In the genomic region with DNA sequence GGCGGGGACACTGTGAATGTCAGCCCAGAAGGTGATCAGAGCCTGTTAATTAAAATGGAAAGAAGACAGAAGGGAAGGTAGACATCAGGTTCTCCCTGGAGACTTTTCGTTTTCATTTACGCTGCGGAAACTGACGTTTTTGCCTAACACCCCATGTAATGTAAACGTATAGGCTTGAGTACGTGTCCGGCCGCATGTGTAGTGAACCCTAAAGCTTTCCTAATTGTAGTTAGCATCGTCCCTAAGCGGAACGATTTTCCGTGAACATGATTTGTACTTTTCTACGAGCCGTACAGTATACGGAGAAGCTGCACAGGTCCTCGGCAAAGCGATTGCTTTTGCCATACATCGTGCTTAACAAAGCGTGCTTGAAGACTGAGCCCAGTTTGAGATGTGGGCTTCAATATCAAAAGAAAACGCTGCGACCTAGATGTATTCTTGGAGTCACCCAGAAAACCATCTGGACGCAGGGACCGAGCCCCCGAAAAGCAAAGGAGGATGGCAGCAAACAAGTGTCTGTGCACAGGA, we compare ENCODE assay signal across 8 cellular contexts. TPM values are rescaled to one million over a fixed set of nuclear protein-coding genes. Genes with fewer than 3 reads are reported as not detected.
DNase-seq lines count a peak whose midpoint lies in the region; ATAC-seq and TF ChIP-seq lines count a peak whose summit lies in the region.

No MANE protein-coding gene starts in this region.

- peak overlapping the region; percentile 87 for H4K8ac ChIP-seq in mesenchymal stem cell (ENCODE audit: low read length)

- peaks cover 27% of the 10 kb centered on the region for H3K79me1 ChIP-seq in mesenchymal stem cell (replicated peaks; ENCODE audit: low read length, poor library complexity, severe bottlenecking)

- H2BK120ac ChIP-seq in mesenchymal stem cell (ENCODE audit: low read depth, low read length): peak overlapping the region; percentile 73

- peak overlapping the region in 1 of 2 experiments; percentile 21 for H2BK12ac ChIP-seq in mesenchymal stem cell (ENCODE audit: low read length in 2 of 2)

- H3K9me3 Mint-ChIP-seq in activated CD8-positive, alpha-beta memory T cell treated with anti-CD3 and anti-CD28 coated beads, Interleukin-2, amount 10 ng/mL, durations not matched to agents 7 days and 5 days (ENCODE audit: low read depth): no peaks in the 10 kb centered on the region

- peaks cover 14% of the 10 kb centered on the region for H3K4me1 ChIP-seq in mesenchymal stem cell (ENCODE audit: control insufficient read depth, insufficient read depth, low read depth, low read length)

- H3K27me3 Mint-ChIP-seq in activated CD8-positive, alpha-beta memory T cell treated with anti-CD3 and anti-CD28 coated beads, Interleukin-2, amount 10 ng/mL, durations not matched to agents 7 days and 5 days: peaks cover 5% of the 10 kb centered on the region

- H3K27me3 ChIP-seq in mesenchymal stem cell (ENCODE audit: control insufficient read depth in 1 of 2, insufficient read depth in 1 of 2, low read length in 2 of 2): no peaks in the 10 kb centered on the region

- WGBS in mesenchymal stem cell: under 1% methylated on average over 25 of the region's 25 CpGs

- H3K4me3 ChIP-seq in astrocyte of the cerebellum (ENCODE audit: low read depth, low read length) (peak overlapping the region; percentile 54), mesenchymal stem cell (ENCODE audit: insufficient read depth in 1 of 2, low read depth in 1 of 2, low read length in 2 of 2) (peak overlapping the region; percentile 65 to 96)

- peaks cover 14% of the 10 kb centered on the region for H3K36me3 Mint-ChIP-seq in activated CD8-positive, alpha-beta memory T cell treated with anti-CD3 and anti-CD28 coated beads, Interleukin-2, amount 10 ng/mL, durations not matched to agents 7 days and 5 days

- H4K91ac ChIP-seq in mesenchymal stem cell (ENCODE audit: low read length): peak overlapping the region; percentile 48

- H3K4me2 ChIP-seq in mesenchymal stem cell (ENCODE audit: low read length, poor library complexity, severe bottlenecking): peak overlapping the region; percentile 97

- peak overlapping the region; percentile 95 for H3K9ac ChIP-seq in mesenchymal stem cell (ENCODE audit: low read length)

- H2BK5ac ChIP-seq in mesenchymal stem cell (ENCODE audit: low read depth, low read length, poor library complexity, severe bottlenecking): no peak overlapping the region

- peak overlapping the region; percentile 65 for H2BK15ac ChIP-seq in mesenchymal stem cell (ENCODE audit: low read depth, poor library complexity, severe bottlenecking)

- ATAC-seq in activated CD8-positive, alpha-beta memory T cell treated with anti-CD3 and anti-CD28 coated beads, Interleukin-2, amount 10 ng/mL, durations not matched to agents 7 days and 5 days: no peak
- peak; percentile 22 for ATAC-seq in HG03378 (IDR thresholded peaks at IDR 0.05; ENCODE audit: unreplicated experiment)

- no peaks in the 10 kb centered on the region for H3K9me3 ChIP-seq in mesenchymal stem cell (ENCODE audit: control insufficient read depth, low read length)

- no peak for TF ChIP-seq CTCF in astrocyte of the cerebellum (IDR thresholded peaks at IDR 0.05; ENCODE audit: low read depth, low read length, missing control alignments)

- peak overlapping the region; percentile 37 to 81 for H3K18ac ChIP-seq in mesenchymal stem cell (ENCODE audit: low read depth in 1 of 2, low read length in 2 of 2)

- H2AK5ac ChIP-seq in mesenchymal stem cell (ENCODE audit: low read length, severe bottlenecking): peak overlapping the region; percentile 33

- H2AFZ ChIP-seq in mesenchymal stem cell (ENCODE audit: low read depth, low read length): peak overlapping the region; percentile 46

- H3K4me3 Mint-ChIP-seq in activated CD8-positive, alpha-beta memory T cell treated with anti-CD3 and anti-CD28 coated beads, Interleukin-2, amount 10 ng/mL, durations not matched to agents 7 days and 5 days: peak overlapping the region; percentile 90

- H3K27ac ChIP-seq in mesenchymal stem cell (ENCODE audit: low read length, poor library complexity, severe bottlenecking): no peak overlapping the region

- no peak overlapping the region for H3K14ac ChIP-seq in mesenchymal stem cell (ENCODE audit: low read length in 2 of 2)

- CTCF ChIA-PET in activated CD8-positive, alpha-beta memory T cell treated with anti-CD3 and anti-CD28 coated beads, Interleukin-2, amount 10 ng/mL, durations not matched to agents 7 days and 5 days (lab: Charles Lee): no interaction called here

- H3K4ac ChIP-seq in mesenchymal stem cell (ENCODE audit: low read depth in 1 of 2, low read length in 2 of 2): peak overlapping the region; percentile 60 to 75

- peak overlapping the region; percentile 99 for H3K27ac Mint-ChIP-seq in activated CD8-positive, alpha-beta memory T cell treated with anti-CD3 and anti-CD28 coated beads, Interleukin-2, amount 10 ng/mL, durations not matched to agents 7 days and 5 days

- no peak for DNase-seq in activated CD8-positive, alpha-beta memory T cell treated with anti-CD3 and anti-CD28 coated beads, Interleukin-2, amount 10 ng/mL, durations not matched to agents 7 days and 5 days
- DNase-seq in activated CD8-positive, alpha-beta memory T cell treated with anti-CD3 and anti-CD28 coated beads for 24 hours: no peak
- no peak for DNase-seq in astrocyte of the cerebellum (ENCODE audit: low read depth)
- DNase-seq in mesenchymal stem cell: no peak
- no peak for DNase-seq in NCI-H2171 (lab: John Stamatoyannopoulos, UW)
- DNase-seq in GM19238 (ENCODE audit: insufficient read length, low spot score): no peak
- no peak for DNase-seq in activated CD4-positive, alpha-beta T cell treated with anti-CD3 and anti-CD28 coated beads, Interleukin-2, amount 50 U/mL, for 1 hour

- H3K4me1 Mint-ChIP-seq in activated CD8-positive, alpha-beta memory T cell treated with anti-CD3 and anti-CD28 coated beads, Interleukin-2, amount 10 ng/mL, durations not matched to agents 7 days and 5 days: peaks cover 50% of the 10 kb centered on the region

- H3K36me3 ChIP-seq in mesenchymal stem cell (ENCODE audit: control insufficient read depth in 1 of 2, insufficient read depth in 2 of 2, low read depth in 1 of 2, low read length in 2 of 2): peaks cover 4 to 18% of the 10 kb centered on the region in 2 experiments

- in situ Hi-C loops in astrocyte of the cerebellum (cut with HindIII; ENCODE audit: low sequenced_read_pairs): no loop called here

- H3K23ac ChIP-seq in mesenchymal stem cell (ENCODE audit: low read length in 2 of 2): no peak overlapping the region

RNA-seq across cellular contexts. Expression of a gene that starts 0.3 kb away (rescaled TPM):
- total RNA-seq in activated CD8-positive, alpha-beta memory T cell treated with anti-CD3 and anti-CD28 coated beads, Interleukin-2, amount 10 ng/mL, durations not matched to agents 7 days and 5 days: 10 to 100 TPM; 30.4 to 37.4 TPM
- polyA plus RNA-seq in mesenchymal stem cell (2013, experiment 1 of 2): 18.1 TPM
- polyA plus RNA-seq in mesenchymal stem cell (2013, experiment 2 of 2): 17.0 TPM

RNA-seq across cellular contexts. Expression of a gene that starts 1.0 kb away (rescaled TPM):
- total RNA-seq in activated CD8-positive, alpha-beta memory T cell treated with anti-CD3 and anti-CD28 coated beads, Interleukin-2, amount 10 ng/mL, durations not matched to agents 7 days and 5 days: under 1 TPM; 0.23 to 0.70 TPM
- polyA plus RNA-seq in mesenchymal stem cell (2013, experiment 1 of 2): 0.48 TPM
- 0.60 TPM for polyA plus RNA-seq in mesenchymal stem cell (2013, experiment 2 of 2)
